ENCODE assay signal across 10 cellular contexts in the genomic region with DNA sequence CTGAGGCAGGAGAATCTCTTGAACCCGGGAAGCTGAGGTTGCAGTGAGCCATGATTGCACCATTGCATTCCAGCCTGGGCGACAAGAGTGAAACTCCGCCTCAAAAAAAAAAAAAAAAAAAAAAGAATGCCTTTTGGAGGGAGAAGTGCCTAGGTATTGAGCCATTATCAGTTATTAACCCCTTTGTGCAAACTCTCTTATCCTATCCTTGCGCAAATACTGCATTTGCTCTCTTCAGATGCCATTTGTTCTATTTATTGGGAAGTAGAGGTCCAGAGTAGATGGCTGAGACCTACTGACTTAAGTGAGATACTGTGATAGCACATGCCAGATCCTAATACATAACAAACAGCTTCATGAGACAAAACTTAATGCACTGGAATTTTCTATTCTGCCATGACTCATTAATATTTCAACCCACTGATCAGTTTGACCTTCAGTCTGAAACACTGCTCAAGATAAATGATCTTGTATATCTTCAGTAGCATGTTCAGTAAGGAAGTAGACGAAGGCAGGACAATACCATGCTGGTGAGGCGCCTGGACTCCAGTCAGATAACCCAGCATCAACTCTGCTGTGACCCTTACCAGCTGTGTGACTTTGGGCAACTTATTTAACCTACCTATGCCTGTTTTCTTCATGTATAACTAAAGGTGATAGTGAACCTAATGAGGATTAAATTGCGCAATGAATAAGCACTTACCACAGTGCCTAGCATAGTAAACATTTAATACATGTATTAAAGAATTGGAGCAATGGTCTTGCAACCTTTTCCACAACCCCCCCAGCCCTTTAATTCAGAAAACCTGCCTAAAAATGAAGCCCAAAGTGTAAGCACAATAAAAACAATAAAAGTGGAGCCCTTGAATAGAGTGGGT. TPM values are rescaled to one million over a fixed set of nuclear protein-coding genes. Genes with fewer than 3 reads are reported as not detected.
DNase-seq lines count a peak whose midpoint lies in the region; ATAC-seq lines count a peak whose summit lies in the region.
"Had no signal": no experiment of that assay in that cellular context is flagged by ENCODE, and none has a peak within 500 bp of the region (broad histone marks: within the 10 kb centered on the region; RNA-seq: fewer than 3 reads in every experiment).

No MANE protein-coding gene starts in this region.

- peak; percentile 30 for DNase-seq in DMS53 (lab: John Stamatoyannopoulos, UW)
- no peak for DNase-seq in DMS53 treated with DMSO at 0.1 percent for 48 hours (lab: John Stamatoyannopoulos, UW; ENCODE audit: unreplicated experiment)
- DNase-seq in naive thymus-derived CD8-positive, alpha-beta T cell = no peak
- no peak for DNase-seq in NOMO-1 treated with DMSO at 0.1 percent for 48 hours (lab: John Stamatoyannopoulos, UW; ENCODE audit: unreplicated experiment)
- DNase-seq: activated CD4-positive, alpha-beta T cell treated with anti-CD3 and anti-CD28 coated beads for 1 hour; lower lobe of right lung had no signal

- POLR2A ChIA-PET in naive thymus-derived CD8-positive, alpha-beta T cell (lab: Charles Lee) = interaction anchor here (0.5 to 0.7 kb wide), 2 partner anchors 16 to 62 kb away, joined by 4 to 6 read pairs; no protein-coding TSS in a partner anchor

- no peaks in the 10 kb centered on the region for H3K27me3 Mint-ChIP-seq in IgD-negative memory B cell
- H3K27me3 Mint-ChIP-seq in naive thymus-derived CD8-positive, alpha-beta T cell = no peaks in the 10 kb centered on the region

- peak overlapping the region; percentile 74 to 90 (median 81) for H3K27ac Mint-ChIP-seq in IgD-negative memory B cell
- peak overlapping the region in 8 of 10 donors; percentile 8 to 90 (median 46) for H3K27ac Mint-ChIP-seq in naive thymus-derived CD8-positive, alpha-beta T cell

- no peaks in the 10 kb centered on the region for H3K9me3 Mint-ChIP-seq in IgD-negative memory B cell
- H3K9me3 Mint-ChIP-seq in naive thymus-derived CD8-positive, alpha-beta T cell = no peaks in the 10 kb centered on the region

- no peaks in the 10 kb centered on the region for H3K36me3 Mint-ChIP-seq in IgD-negative memory B cell
- H3K36me3 Mint-ChIP-seq in naive thymus-derived CD8-positive, alpha-beta T cell = peaks cover 0 to 29% (median 2%) of the 10 kb centered on the region in 3 donors

- peak overlapping the region; percentile 50 for H3K27ac ChIP-seq in angular gyrus (ENCODE audit: low read depth, low read length)

- peak overlapping the region in 1 of 4 donors; percentile 62 for H3K4me3 Mint-ChIP-seq in IgD-negative memory B cell
- no peak overlapping the region for H3K4me3 Mint-ChIP-seq in naive thymus-derived CD8-positive, alpha-beta T cell

- peaks cover 38 to 54% (median 39%) of the 10 kb centered on the region in 3 donors for H3K4me1 Mint-ChIP-seq in IgD-negative memory B cell
- peaks cover 27 to 62% (median 58%) of the 10 kb centered on the region in 4 donors for H3K4me1 Mint-ChIP-seq in naive thymus-derived CD8-positive, alpha-beta T cell

- no peak for ATAC-seq in naive thymus-derived CD8-positive, alpha-beta T cell
- no peak for ATAC-seq in HG03097 (IDR thresholded peaks at IDR 0.05; ENCODE audit: low FRiP score, unreplicated experiment)
- ATAC-seq in HG02884 (IDR thresholded peaks at IDR 0.05; ENCODE audit: unreplicated experiment) = no peak

RNA-seq across cellular contexts. Expression of gene DNAAF2, which starts 5.7 kb away (rescaled TPM):
- polyA plus RNA-seq in IgD-negative memory B cell = 33.4 TPM
- 1 to 10 TPM; 6.9 TPM for total RNA-seq in naive thymus-derived CD8-positive, alpha-beta T cell
- 10 to 100 TPM; 10.1 to 16.7 (median 12.3) TPM for polyA plus RNA-seq in naive thymus-derived CD8-positive, alpha-beta T cell

RNA-seq across cellular contexts. Expression of gene MGAT2, which starts 20.2 kb away (rescaled TPM):
- polyA plus RNA-seq in IgD-negative memory B cell = 31.3 TPM
- 10 to 100 TPM; 24.9 to 26.9 TPM for total RNA-seq in naive thymus-derived CD8-positive, alpha-beta T cell
- 10 to 100 TPM; 15.8 to 25.9 (median 19.8) TPM for polyA plus RNA-seq in naive thymus-derived CD8-positive, alpha-beta T cell

RNA-seq across cellular contexts. Expression of gene RPL36AL, which starts 20.4 kb away (rescaled TPM):
- 504 TPM for polyA plus RNA-seq in IgD-negative memory B cell
- 100 to 1,000 TPM; 259 to 268 TPM for total RNA-seq in naive thymus-derived CD8-positive, alpha-beta T cell
- 100 to 1,000 TPM; 489 to 628 (median 623) TPM for polyA plus RNA-seq in naive thymus-derived CD8-positive, alpha-beta T cell

RNA-seq across cellular contexts. Expression of gene LRR1, which starts 42.0 kb away (rescaled TPM):
- 10.1 TPM for polyA plus RNA-seq in IgD-negative memory B cell
- 10 to 100 TPM; 12.1 to 12.9 TPM for total RNA-seq in naive thymus-derived CD8-positive, alpha-beta T cell
- polyA plus RNA-seq in naive thymus-derived CD8-positive, alpha-beta T cell = 10 to 100 TPM in 1 of 3 donors, 1 to 10 TPM in 2; 8.5 to 10.4 (median 8.9) TPM

RNA-seq across cellular contexts. Expression of gene POLE2, which starts 47.2 kb away (rescaled TPM):
- polyA plus RNA-seq in IgD-negative memory B cell = not detected
- total RNA-seq in naive thymus-derived CD8-positive, alpha-beta T cell = 1 to 10 TPM; 1.9 to 2.0 TPM
- polyA plus RNA-seq in naive thymus-derived CD8-positive, alpha-beta T cell = 1 to 10 TPM; 1.3 to 3.2 (median 1.6) TPM
